In genomic region chr2:230575640-230576324, GRCh38 we compare ENCODE assay signal across 10 cellular contexts.
DNase-seq lines count a peak whose midpoint lies in the region; ATAC-seq and TF ChIP-seq lines count a peak whose summit lies in the region.
"Had no signal": no experiment of that assay in that cellular context is flagged by ENCODE, and none has a peak within 500 bp of the region (broad histone marks: within the 10 kb centered on the region; RNA-seq: fewer than 3 reads in every experiment).

No MANE protein-coding gene starts in this region.

- H3K36me3 ChIP-seq in GM23338 (ENCODE audit: insufficient read depth) (no peaks in the 10 kb centered on the region), right atrium auricular region (no peaks in the 10 kb centered on the region)

- 0 out of 2 replicates have a peak, but pooled peaks cover 2% of the 10 kb centered on the region for H3K9me2 ChIP-seq in GM23338 (ENCODE audit: insufficient read depth)

- intact Hi-C loops in activated T-helper 2 cell treated with anti-CD3 and anti-CD28 coated beads, Interferon-gamma antibody, Interleukin-2, Interleukin-4, amounts not matched to agents 10 μg/mL and 5 μg/mL and 100 μg/mL, durations not matched to agents 14 hours and 24 hours and 36 hours (cut with micrococcal nuclease), result no loop called here
- intact Hi-C loops in head of caudate nucleus (cut with DNase I), result no loop called here

- H3K4me1 Mint-ChIP-seq in GM23338, result no peaks in the 10 kb centered on the region
- peaks cover 10% of the 10 kb centered on the region for H3K4me1 Mint-ChIP-seq in activated T-helper 2 cell treated with anti-CD3 and anti-CD28 coated beads, Interferon-gamma antibody, Interleukin-2, Interleukin-4, amounts not matched to agents 10 μg/mL and 5 μg/mL and 100 μg/mL, durations not matched to agents 14 hours and 24 hours and 36 hours (ENCODE audit: low read depth)

- peaks cover 39% of the 10 kb centered on the region for H3K9me3 Mint-ChIP-seq in GM23338
- peaks cover 32% of the 10 kb centered on the region for H3K9me3 Mint-ChIP-seq in activated T-helper 2 cell treated with anti-CD3 and anti-CD28 coated beads, Interferon-gamma antibody, Interleukin-2, Interleukin-4, amounts not matched to agents 10 μg/mL and 5 μg/mL and 100 μg/mL, durations not matched to agents 14 hours and 24 hours and 36 hours

- peaks cover 27% of the 10 kb centered on the region for H3K36me3 Mint-ChIP-seq in GM23338 (ENCODE audit: low read depth)
- H3K36me3 Mint-ChIP-seq in activated T-helper 2 cell treated with anti-CD3 and anti-CD28 coated beads, Interferon-gamma antibody, Interleukin-2, Interleukin-4, amounts not matched to agents 10 μg/mL and 5 μg/mL and 100 μg/mL, durations not matched to agents 14 hours and 24 hours and 36 hours (ENCODE audit: low read depth), result peaks cover 27% of the 10 kb centered on the region

- peaks cover 0 to 10% of the 10 kb centered on the region in 2 donors for H3K9me3 ChIP-seq in right atrium auricular region

- no peaks in the 10 kb centered on the region for H4K20me1 ChIP-seq in GM23338 (replicated peaks; ENCODE audit: insufficient read depth)

- H3K27me3 Mint-ChIP-seq in GM23338 (ENCODE audit: insufficient read depth, low read depth, poor library complexity), result no peaks in the 10 kb centered on the region
- H3K27me3 Mint-ChIP-seq in activated T-helper 2 cell treated with anti-CD3 and anti-CD28 coated beads, Interferon-gamma antibody, Interleukin-2, Interleukin-4, amounts not matched to agents 10 μg/mL and 5 μg/mL and 100 μg/mL, durations not matched to agents 14 hours and 24 hours and 36 hours (ENCODE audit: low read depth), result no peaks in the 10 kb centered on the region

- peak overlapping the region; percentile 52; the same call in 1 of the 2 replicates for H2AFZ ChIP-seq in GM23338

- DNase-seq in GM23338 (ENCODE audit: low spot score) (no peak), RPMI7951 (ENCODE audit: low read depth) (peak; percentile 65), head of caudate nucleus (no peak), NCI-H128 (lab: John Stamatoyannopoulos, UW; ENCODE audit: unreplicated experiment) (no peak), right atrium auricular region (ENCODE audit: low spot score) (no peak)
- DNase-seq in activated T-helper 2 cell treated with anti-CD3 and anti-CD28 coated beads, Interferon-gamma antibody, Interleukin-2, Interleukin-4, amounts not matched to agents 10 μg/mL and 5 μg/mL and 100 μg/mL, durations not matched to agents 14 hours and 24 hours and 36 hours (ENCODE audit: low spot score), result no peak
- DNase-seq in stimulated activated CD4-positive, alpha-beta T cell treated with anti-CD3 and anti-CD28 coated beads, Interleukin-4, amount 100 ng/mL, for 1 hour, result peak; percentile 23
- DNase-seq: KBM-7, retina had no signal

- no peak overlapping the region for H3K27ac Mint-ChIP-seq in GM23338
- H3K27ac Mint-ChIP-seq in activated T-helper 2 cell treated with anti-CD3 and anti-CD28 coated beads, Interferon-gamma antibody, Interleukin-2, Interleukin-4, amounts not matched to agents 10 μg/mL and 5 μg/mL and 100 μg/mL, durations not matched to agents 14 hours and 24 hours and 36 hours, result peak overlapping the region; percentile 26

- H3K4me3 Mint-ChIP-seq in GM23338, result no peak overlapping the region
- H3K4me3 Mint-ChIP-seq in activated T-helper 2 cell treated with anti-CD3 and anti-CD28 coated beads, Interferon-gamma antibody, Interleukin-2, Interleukin-4, amounts not matched to agents 10 μg/mL and 5 μg/mL and 100 μg/mL, durations not matched to agents 14 hours and 24 hours and 36 hours (ENCODE audit: low read depth), result no peak overlapping the region

- no peak for TF ChIP-seq CTCF in GM23338 (conservative IDR thresholded peaks at IDR 0.05; ENCODE audit: low read depth in 2 of 2)
- no peak for TF ChIP-seq CTCF in right atrium auricular region (IDR thresholded peaks at IDR 0.05)

- H3K27me3 ChIP-seq in GM23338 (ENCODE audit: insufficient read depth), result no peaks in the 10 kb centered on the region
- H3K27me3 ChIP-seq in right atrium auricular region, result no peaks in the 10 kb centered on the region

- no peak for ATAC-seq in GM23338
- no peak for ATAC-seq in HG02884 (IDR thresholded peaks at IDR 0.05; ENCODE audit: unreplicated experiment)

- H3K4me2 ChIP-seq in GM23338, result no peak overlapping the region

- H3K27ac ChIP-seq in GM23338 (ENCODE audit: low read depth) (no peak overlapping the region), right atrium auricular region (no peak overlapping the region)

- H3K79me2 ChIP-seq in GM23338 (replicated peaks; ENCODE audit: insufficient read depth), result no peaks in the 10 kb centered on the region

- no peaks in the 10 kb centered on the region for H3F3A ChIP-seq in GM23338 (replicated peaks; ENCODE audit: low read depth)

- H3K4me3 ChIP-seq in GM23338 (no peak overlapping the region), right atrium auricular region (no peak overlapping the region)

- H3K4me1 ChIP-seq in GM23338 (ENCODE audit: insufficient read depth) (no peaks in the 10 kb centered on the region), right atrium auricular region (no peaks in the 10 kb centered on the region)

TF ChIP-seq in GM23338, 12 proteins besides CTCF, POLR2A, EP300 and RAD21 (continues in another document):
- TF ChIP-seq, protein P1, sequence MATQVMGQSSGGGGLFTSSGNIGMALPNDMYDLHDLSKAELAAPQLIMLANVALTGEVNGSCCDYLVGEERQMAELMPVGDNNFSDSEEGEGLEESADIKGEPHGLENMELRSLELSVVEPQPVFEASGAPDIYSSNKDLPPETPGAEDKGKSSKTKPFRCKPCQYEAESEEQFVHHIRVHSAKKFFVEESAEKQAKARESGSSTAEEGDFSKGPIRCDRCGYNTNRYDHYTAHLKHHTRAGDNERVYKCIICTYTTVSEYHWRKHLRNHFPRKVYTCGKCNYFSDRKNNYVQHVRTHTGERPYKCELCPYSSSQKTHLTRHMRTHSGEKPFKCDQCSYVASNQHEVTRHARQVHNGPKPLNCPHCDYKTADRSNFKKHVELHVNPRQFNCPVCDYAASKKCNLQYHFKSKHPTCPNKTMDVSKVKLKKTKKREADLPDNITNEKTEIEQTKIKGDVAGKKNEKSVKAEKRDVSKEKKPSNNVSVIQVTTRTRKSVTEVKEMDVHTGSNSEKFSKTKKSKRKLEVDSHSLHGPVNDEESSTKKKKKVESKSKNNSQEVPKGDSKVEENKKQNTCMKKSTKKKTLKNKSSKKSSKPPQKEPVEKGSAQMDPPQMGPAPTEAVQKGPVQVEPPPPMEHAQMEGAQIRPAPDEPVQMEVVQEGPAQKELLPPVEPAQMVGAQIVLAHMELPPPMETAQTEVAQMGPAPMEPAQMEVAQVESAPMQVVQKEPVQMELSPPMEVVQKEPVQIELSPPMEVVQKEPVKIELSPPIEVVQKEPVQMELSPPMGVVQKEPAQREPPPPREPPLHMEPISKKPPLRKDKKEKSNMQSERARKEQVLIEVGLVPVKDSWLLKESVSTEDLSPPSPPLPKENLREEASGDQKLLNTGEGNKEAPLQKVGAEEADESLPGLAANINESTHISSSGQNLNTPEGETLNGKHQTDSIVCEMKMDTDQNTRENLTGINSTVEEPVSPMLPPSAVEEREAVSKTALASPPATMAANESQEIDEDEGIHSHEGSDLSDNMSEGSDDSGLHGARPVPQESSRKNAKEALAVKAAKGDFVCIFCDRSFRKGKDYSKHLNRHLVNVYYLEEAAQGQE (IDR thresholded peaks at IDR 0.05; ENCODE audit: unreplicated experiment), result no peak
- TF ChIP-seq STAT1 (IDR thresholded peaks at IDR 0.05; ENCODE audit: unreplicated experiment), result no peak
- no peak for TF ChIP-seq JUNB (IDR thresholded peaks at IDR 0.05; ENCODE audit: unreplicated experiment)
- TF ChIP-seq POLR2AphosphoS5 (IDR thresholded peaks at IDR 0.05; ENCODE audit: low read depth), result no peak

Comparison
In these comparisons a context has a peak if more than half of its experiments do, and no peak if none do; other contexts are left out.
1. DNase-seq: peak in RPMI7951 (single experiment) and stimulated activated CD4-positive, alpha-beta T cell treated with anti-CD3 and anti-CD28 coated beads, Interleukin-4, amount 100 ng/mL, for 1 hour (single experiment); none in GM23338 (single experiment), activated T-helper 2 cell treated with anti-CD3 and anti-CD28 coated beads, Interferon-gamma antibody, Interleukin-2, Interleukin-4, amounts not matched to agents 10 μg/mL and 5 μg/mL and 100 μg/mL, durations not matched to agents 14 hours and 24 hours and 36 hours (single experiment), head of caudate nucleus (0 of 42), NCI-H128 (single experiment) and right atrium auricular region (single experiment).